In genomic region chr11:112290462-112290894, GRCh38 we compare ENCODE assay signal across 10 cellular contexts. TPM values are rescaled to one million over a fixed set of nuclear protein-coding genes. Genes with fewer than 3 reads are reported as not detected.
A peak's percentile ranks its signal among the peaks of the same experiment; 100 is the strongest.
DNase-seq lines count a peak whose midpoint lies in the region; ATAC-seq and TF ChIP-seq lines count a peak whose summit lies in the region.
"Had no signal": no experiment of that assay in that cellular context is flagged by ENCODE, and none has a peak within 500 bp of the region (broad histone marks: within the 10 kb centered on the region; RNA-seq: fewer than 3 reads in every experiment).

No MANE protein-coding gene starts in this region.

- CTCF ChIA-PET in MCF 10A (lab: Yijun Ruan, JAX): interaction anchor here (0.7 to 1.5 kb wide), 2 partner anchors 266 to 298 kb away, joined by 3 to 4 read pairs; no protein-coding TSS in a partner anchor

- WGBS in lung, 2 donors: 15 to 17% methylated on average over 6 of the region's 6 CpGs
- 11% methylated on average over 6 of the region's 6 CpGs for WGBS in urinary bladder

- ATAC-seq in activated naive CD4-positive, alpha-beta T cell treated with anti-CD3 and anti-CD28 coated beads, Interleukin-2, amount 50 U/mL, for 72 hours: no peak
- ATAC-seq in lung (ENCODE audit: insufficient read depth, low FRiP score): no peak
- no peak for ATAC-seq in GM19452 (IDR thresholded peaks at IDR 0.05; ENCODE audit: unreplicated experiment)

- H3K4me3 ChIP-seq in lung (peak overlapping the region; percentile 60), urinary bladder (ENCODE audit: low read depth, low read length) (peak overlapping the region; percentile 60)

- no peaks in the 10 kb centered on the region for H3K27me3 ChIP-seq in lung (ENCODE audit: control insufficient read depth, insufficient read depth)

- H3K4me1 ChIP-seq in lung (ENCODE audit: control insufficient read depth in 2 of 2, insufficient read depth in 2 of 2, low read length in 2 of 2) (peaks cover 3 to 5% of the 10 kb centered on the region in 2 donors), urinary bladder (ENCODE audit: insufficient read depth) (peaks cover 3% of the 10 kb centered on the region)

- H3K36me3 ChIP-seq in lung (ENCODE audit: control insufficient read depth in 2 of 2, insufficient read depth in 2 of 2, low read length in 2 of 2) (no peaks in the 10 kb centered on the region), urinary bladder (ENCODE audit: insufficient read depth) (no peaks in the 10 kb centered on the region)

- H3K36me3 Mint-ChIP-seq in activated naive CD4-positive, alpha-beta T cell treated with anti-CD3 and anti-CD28 coated beads, Interleukin-2, amount 50 U/mL, for 24 hours: peaks cover 11% of the 10 kb centered on the region
- H3K36me3 Mint-ChIP-seq in activated naive CD4-positive, alpha-beta T cell treated with anti-CD3 and anti-CD28 coated beads, Interleukin-2, amount 50 U/mL, for 72 hours: peaks cover 6 to 8% of the 10 kb centered on the region in 2 donors
- peaks cover 5% of the 10 kb centered on the region for H3K36me3 Mint-ChIP-seq in MCF 10A (ENCODE audit: insufficient read depth, unreplicated experiment)

- peaks cover 0 to 2% of the 10 kb centered on the region in 2 donors for H3K9me3 ChIP-seq in lung (ENCODE audit: control insufficient read depth in 2 of 2, insufficient read depth in 1 of 2, low read length in 1 of 2)

- peak overlapping the region; percentile 71 for H3K4me3 Mint-ChIP-seq in activated naive CD4-positive, alpha-beta T cell treated with anti-CD3 and anti-CD28 coated beads, Interleukin-2, amount 50 U/mL, for 24 hours
- H3K4me3 Mint-ChIP-seq in MCF 10A (ENCODE audit: unreplicated experiment): peak overlapping the region; percentile 67

- BruUV-seq in MCF 10A (replicated peaks; lab: Mats Ljungman, UMichigan): no TSS peak

- H3K9me3 Mint-ChIP-seq in activated naive CD4-positive, alpha-beta T cell treated with anti-CD3 and anti-CD28 coated beads, Interleukin-2, amount 50 U/mL, for 24 hours: no peaks in the 10 kb centered on the region
- peaks cover 0 to 5% of the 10 kb centered on the region in 2 donors for H3K9me3 Mint-ChIP-seq in activated naive CD4-positive, alpha-beta T cell treated with anti-CD3 and anti-CD28 coated beads, Interleukin-2, amount 50 U/mL, for 72 hours
- H3K9me3 Mint-ChIP-seq in MCF 10A (ENCODE audit: unreplicated experiment): no peaks in the 10 kb centered on the region

- POLR2A ChIA-PET in MCF 10A (lab: Yijun Ruan, JAX): interaction anchor here (0.6 to 1.0 kb wide), 2 partner anchors 60 to 815 kb away, joined by 3 read pairs; no protein-coding TSS in a partner anchor

- H3K27ac ChIP-seq in lung (ENCODE audit: low read depth in 1 of 2, low read length in 1 of 2) (peak overlapping the region; percentile 57 to 77), urinary bladder (ENCODE audit: low read depth) (no peak overlapping the region)

- intact Hi-C loops in MCF 10A (cut with micrococcal nuclease): loop anchor here (1.0 to 5.0 kb wide), 5 partner anchors 77 to 822 kb away; no protein-coding TSS in a partner anchor

- DNase-seq in activated naive CD4-positive, alpha-beta T cell treated with anti-CD3 and anti-CD28 coated beads, Interleukin-2, amount 50 U/mL, for 72 hours (ENCODE audit: low spot score in 2 of 2): no peak
- no peak for DNase-seq in MCF 10A (ENCODE audit: unreplicated experiment)
- no peak for DNase-seq in lung (ENCODE audit: low spot score)
- DNase-seq in RPMI8226: no peak
- no peak for DNase-seq in NCI-H345 treated with DMSO at 0.1 percent for 48 hours (lab: John Stamatoyannopoulos, UW; ENCODE audit: unreplicated experiment)

- peaks cover 27% of the 10 kb centered on the region for H3K4me1 Mint-ChIP-seq in activated naive CD4-positive, alpha-beta T cell treated with anti-CD3 and anti-CD28 coated beads, Interleukin-2, amount 50 U/mL, for 24 hours
- peaks cover 16% of the 10 kb centered on the region for H3K4me1 Mint-ChIP-seq in MCF 10A (ENCODE audit: insufficient read depth, unreplicated experiment)

- H3K27ac Mint-ChIP-seq in activated naive CD4-positive, alpha-beta T cell treated with anti-CD3 and anti-CD28 coated beads, Interleukin-2, amount 50 U/mL, for 24 hours: no peak overlapping the region
- H3K27ac Mint-ChIP-seq in activated naive CD4-positive, alpha-beta T cell treated with anti-CD3 and anti-CD28 coated beads, Interleukin-2, amount 50 U/mL, for 72 hours: no peak overlapping the region
- H3K27ac Mint-ChIP-seq in MCF 10A (ENCODE audit: low read depth, unreplicated experiment): no peak overlapping the region

- TF ChIP-seq CTCF in MCF 10A (IDR thresholded peaks at IDR 0.05; ENCODE audit: unreplicated experiment) (no peak), lung (IDR thresholded peaks at IDR 0.05; ENCODE audit: control extremely low read depth, extremely low read depth) (no peak)

- H3K27me3 Mint-ChIP-seq in activated naive CD4-positive, alpha-beta T cell treated with anti-CD3 and anti-CD28 coated beads, Interleukin-2, amount 50 U/mL, for 24 hours: no peaks in the 10 kb centered on the region
- H3K27me3 Mint-ChIP-seq in MCF 10A (ENCODE audit: insufficient read depth, unreplicated experiment): peaks cover 7% of the 10 kb centered on the region

RNA-seq across cellular contexts. Expression of gene PLET1, which starts 29.8 kb away (rescaled TPM):
- total RNA-seq in activated naive CD4-positive, alpha-beta T cell treated with anti-CD3 and anti-CD28 coated beads, Interleukin-2, amount 50 U/mL, for 72 hours: not detected
- total RNA-seq in MCF 10A (2022) (not detected in 2 replicates), lung (not detected), urinary bladder (not detected)
- polyA plus RNA-seq in lung (not detected), urinary bladder (not detected)
- total RNA-seq: lung microvascular endothelial cell, NCI-H460 had no signal
